In the genomic region with DNA sequence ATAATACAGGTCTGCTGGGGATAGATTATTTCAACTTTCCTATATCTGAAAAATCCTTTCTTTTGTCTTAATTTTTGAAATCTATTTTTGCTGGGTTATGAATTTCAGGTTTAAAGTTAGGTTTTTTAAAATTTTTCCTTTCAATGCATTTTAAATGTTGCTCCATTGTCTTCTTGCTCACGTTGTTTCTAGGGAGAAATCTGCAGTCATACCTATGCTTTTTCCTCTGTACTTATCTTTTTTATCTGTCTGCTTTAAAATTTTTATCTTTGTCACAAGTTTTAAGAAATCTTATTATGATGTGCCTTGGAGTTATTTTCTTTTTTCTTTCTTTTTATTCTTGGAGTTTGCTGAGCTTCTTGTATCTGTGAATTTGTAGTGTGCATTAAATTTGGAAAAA, we compare ENCODE assay signal across 28 cellular contexts.
"Had no signal": no experiment of that assay in that cellular context is flagged by ENCODE, and none has a peak within 500 bp of the region (broad histone marks: within the 10 kb centered on the region; RNA-seq: fewer than 3 reads in every experiment).

No MANE protein-coding gene starts in this region.

- H3K27me3 ChIP-seq: neutrophil, pancreas, spleen, testis, tibial artery, transverse colon, upper lobe of right lung, uterus had no signal

- H3K9me3 ChIP-seq: neutrophil, pancreas, suprapubic skin, testis, transverse colon, upper lobe of right lung, uterus had no signal

- H3K36me3 ChIP-seq: neutrophil, pancreas, spleen, suprapubic skin, tibial artery, transverse colon, upper lobe of right lung, uterus had no signal

- FAIRE-seq: pancreas had no signal

- H3K4me2 ChIP-seq: smooth muscle cell had no signal

- DNase-seq: naive thymus-derived CD8-positive, alpha-beta T cell; nephron progenitor cell; nucleus accumbens; pancreas; psoas muscle; right cardiac atrium; spleen; stimulated activated CD4-positive, alpha-beta T cell treated with anti-CD3 and anti-CD28 coated beads, Interleukin-12 subunit alpha, Interleukin-12 subunit beta, amount 100 ng/mL, for 4 hours; stimulated activated CD4-positive, alpha-beta T cell treated with anti-CD3 and anti-CD28 coated beads, Interleukin-1b, Interleukin-23, amount 100 ng/mL, for 48 hours; stimulated activated CD4-positive, alpha-beta T cell treated with anti-CD3 and anti-CD28 coated beads, Interleukin-4, amount 100 ng/mL, for 1 hour; stimulated activated CD4-positive, alpha-beta T cell treated with anti-CD3 and anti-CD28 coated beads, Interleukin-4, amount 100 ng/mL, for 4 hours; stimulated activated CD8-positive, alpha-beta memory T cell treated with anti-CD3 and anti-CD28 coated beads, Interleukin-4, amount 100 ng/mL, for 48 hours; stimulated activated naive CD4-positive, alpha-beta T cell; stimulated activated naive CD8-positive, alpha-beta T cell treated with anti-CD3 and anti-CD28 coated beads, Interleukin-15, amount 100 ng/mL, for 72 hours; stimulated activated naive CD8-positive, alpha-beta T cell treated with anti-CD3 and anti-CD28 coated beads, Interleukin-15, Interleukin-2, amounts not matched to agents 100 U/mL and 50 U/mL, for 24 hours; substantia nigra; testis; tibial artery; transverse colon; upper lobe of right lung; uterus had no signal

- H3K27ac ChIP-seq: neutrophil, pancreas, psoas muscle, skin epidermis, spleen, suprapubic skin, testis, tibial artery, transverse colon, upper lobe of right lung, uterus had no signal

- H3K4me3 ChIP-seq: pancreas, psoas muscle, skin epidermis, smooth muscle cell, spleen, suprapubic skin, testis, tibial artery, transverse colon, upper lobe of right lung, uterus had no signal

- ATAC-seq: naive thymus-derived CD8-positive, alpha-beta T cell; natural killer cell treated with Interleukin-12 subunit alpha and Interleukin-12 subunit beta and Interleukin-15 and Interleukin-18, amount 100 ng/mL, for 72 hours; pancreas; psoas muscle; right cardiac atrium; sciatic nerve; stimulated activated memory B cell treated with anti-CD40 and anti-IgM and Interleukin-4, amounts not matched to agents 10 μg/mL and 1 μg/mL and 100 μg/mL, for 72 hours; stimulated activated naive CD8-positive, alpha-beta T cell treated with anti-CD3 and anti-CD28 coated beads, Interleukin-15, amount 100 ng/mL, for 72 hours; stimulated activated naive CD8-positive, alpha-beta T cell treated with anti-CD3 and anti-CD28 coated beads, Interleukin-15, Interleukin-2, amounts not matched to agents 100 U/mL and 50 U/mL, for 24 hours; upper lobe of right lung had no signal

- H3K4me1 ChIP-seq: pancreas, psoas muscle, spleen, suprapubic skin, testis, tibial artery, transverse colon, upper lobe of right lung, uterus had no signal
